ENCODE assay signal across 1 cellular context in genomic region chrX:37380920-37381319, GRCh38.
TF ChIP-seq lines count a peak whose summit lies in the region.

No MANE protein-coding gene starts in this region.

TF ChIP-seq in HCT116, 20 proteins besides CTCF, POLR2A, EP300 and RAD21 (continued from another document):
- peak; percentile 57 for TF ChIP-seq JUND (IDR thresholded peaks at IDR 0.05)
- TF ChIP-seq SP1 (IDR thresholded peaks at IDR 0.05; ENCODE audit: low read depth), result no peak
- no peak for TF ChIP-seq ZNF274 (IDR thresholded peaks at IDR 0.05; ENCODE audit: low read depth, low read length)
- TF ChIP-seq SRF (IDR thresholded peaks at IDR 0.05; ENCODE audit: low read depth), result no peak
